ENCODE assay signal across 1 cellular context in the genomic region with DNA sequence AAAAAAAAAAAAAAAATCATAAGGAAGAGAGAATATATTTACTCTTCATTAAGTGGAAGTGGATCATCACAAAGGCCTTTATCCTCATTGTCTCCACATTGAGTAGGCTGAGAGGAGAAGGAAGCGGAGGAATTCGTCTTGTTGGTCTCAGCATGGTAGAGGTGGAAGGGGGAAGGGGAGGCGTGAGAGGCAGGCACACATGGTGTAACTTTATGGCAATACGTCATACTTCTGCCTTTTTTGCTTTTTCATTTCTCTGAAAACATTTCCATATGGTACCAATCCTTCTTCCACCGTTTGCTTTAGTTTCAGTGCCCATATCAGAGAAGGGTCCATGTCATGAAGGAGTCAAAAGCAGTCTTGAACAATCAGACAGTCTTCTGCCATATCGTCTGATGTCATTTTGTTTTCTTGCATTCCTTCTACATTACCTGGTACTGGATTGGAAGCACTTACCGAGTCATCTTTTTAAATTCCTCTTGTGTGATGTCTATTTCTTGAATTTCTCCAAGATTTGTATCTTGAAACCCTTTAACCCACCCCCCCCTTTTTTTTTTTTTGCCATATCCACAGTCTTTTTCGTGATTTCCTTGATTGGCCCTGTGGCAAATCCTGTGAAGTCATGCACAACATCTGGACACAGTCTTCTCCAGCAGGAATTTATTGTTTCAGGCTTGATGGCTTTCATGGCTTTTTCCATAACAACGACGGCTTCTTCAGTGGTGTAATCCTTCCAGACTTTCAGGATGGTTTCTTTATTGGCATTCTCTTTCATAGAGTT.
TF ChIP-seq lines count a peak whose summit lies in the region.

No MANE protein-coding gene starts in this region.

TF ChIP-seq in WTC11, 78 proteins besides CTCF, POLR2A, EP300 and RAD21 (continued from another document):
- TF ChIP-seq, protein P1, sequence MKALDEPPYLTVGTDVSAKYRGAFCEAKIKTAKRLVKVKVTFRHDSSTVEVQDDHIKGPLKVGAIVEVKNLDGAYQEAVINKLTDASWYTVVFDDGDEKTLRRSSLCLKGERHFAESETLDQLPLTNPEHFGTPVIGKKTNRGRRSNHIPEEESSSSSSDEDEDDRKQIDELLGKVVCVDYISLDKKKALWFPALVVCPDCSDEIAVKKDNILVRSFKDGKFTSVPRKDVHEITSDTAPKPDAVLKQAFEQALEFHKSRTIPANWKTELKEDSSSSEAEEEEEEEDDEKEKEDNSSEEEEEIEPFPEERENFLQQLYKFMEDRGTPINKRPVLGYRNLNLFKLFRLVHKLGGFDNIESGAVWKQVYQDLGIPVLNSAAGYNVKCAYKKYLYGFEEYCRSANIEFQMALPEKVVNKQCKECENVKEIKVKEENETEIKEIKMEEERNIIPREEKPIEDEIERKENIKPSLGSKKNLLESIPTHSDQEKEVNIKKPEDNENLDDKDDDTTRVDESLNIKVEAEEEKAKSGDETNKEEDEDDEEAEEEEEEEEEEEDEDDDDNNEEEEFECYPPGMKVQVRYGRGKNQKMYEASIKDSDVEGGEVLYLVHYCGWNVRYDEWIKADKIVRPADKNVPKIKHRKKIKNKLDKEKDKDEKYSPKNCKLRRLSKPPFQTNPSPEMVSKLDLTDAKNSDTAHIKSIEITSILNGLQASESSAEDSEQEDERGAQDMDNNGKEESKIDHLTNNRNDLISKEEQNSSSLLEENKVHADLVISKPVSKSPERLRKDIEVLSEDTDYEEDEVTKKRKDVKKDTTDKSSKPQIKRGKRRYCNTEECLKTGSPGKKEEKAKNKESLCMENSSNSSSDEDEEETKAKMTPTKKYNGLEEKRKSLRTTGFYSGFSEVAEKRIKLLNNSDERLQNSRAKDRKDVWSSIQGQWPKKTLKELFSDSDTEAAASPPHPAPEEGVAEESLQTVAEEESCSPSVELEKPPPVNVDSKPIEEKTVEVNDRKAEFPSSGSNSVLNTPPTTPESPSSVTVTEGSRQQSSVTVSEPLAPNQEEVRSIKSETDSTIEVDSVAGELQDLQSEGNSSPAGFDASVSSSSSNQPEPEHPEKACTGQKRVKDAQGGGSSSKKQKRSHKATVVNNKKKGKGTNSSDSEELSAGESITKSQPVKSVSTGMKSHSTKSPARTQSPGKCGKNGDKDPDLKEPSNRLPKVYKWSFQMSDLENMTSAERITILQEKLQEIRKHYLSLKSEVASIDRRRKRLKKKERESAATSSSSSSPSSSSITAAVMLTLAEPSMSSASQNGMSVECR (CRISPR knock-in tag; IDR thresholded peaks at IDR 0.05; ENCODE audit: borderline replicate concordance) = no peak
- no peak for TF ChIP-seq GABPB1 (CRISPR knock-in tag; IDR thresholded peaks at IDR 0.05)
